ENCODE assay signal across 1 cellular context in genomic region chr1:116390195-116390594, GRCh38.
TF ChIP-seq lines count a peak whose summit lies in the region.

No MANE protein-coding gene starts in this region.

TF ChIP-seq in GM12878, 131 proteins besides CTCF, POLR2A, EP300 and RAD21 (continued from another document):
- TF ChIP-seq POLR2AphosphoS5 (IDR thresholded peaks at IDR 0.05; ENCODE audit: low read length) = no peak
- TF ChIP-seq JUNB (IDR thresholded peaks at IDR 0.05) = peak; percentile 89
- 0 out of 2 replicates have a peak, but pooled peaks have one; percentile 21 for TF ChIP-seq CBX5 (IDR thresholded peaks at IDR 0.05; ENCODE audit: low read depth)
- no peak for TF ChIP-seq SIX5 (IDR thresholded peaks at IDR 0.05; ENCODE audit: low read depth, low read length, severe bottlenecking)
- no peak for TF ChIP-seq YY1 (IDR thresholded peaks at IDR 0.05; ENCODE audit: low read depth, low read length)
- TF ChIP-seq ATF7 (IDR thresholded peaks at IDR 0.05; ENCODE audit: low read depth) = 0 out of 2 replicates have a peak, but pooled peaks have one; percentile 16
- TF ChIP-seq CREM (IDR thresholded peaks at IDR 0.05; ENCODE audit: low read depth) = peak; percentile 62; the same call in 1 of the 2 replicates
- TF ChIP-seq MEF2A (IDR thresholded peaks at IDR 0.05; ENCODE audit: insufficient read depth, low read depth, low read length) = peak; percentile 80
- no peak for TF ChIP-seq MYB (IDR thresholded peaks at IDR 0.05; ENCODE audit: borderline replicate concordance, low read depth, low read length)
- peak; percentile 97 for TF ChIP-seq TCF12 (IDR thresholded peaks at IDR 0.05; ENCODE audit: low read depth, low read length)
- peak; percentile 56 for TF ChIP-seq FOXM1 (IDR thresholded peaks at IDR 0.05; ENCODE audit: low read depth, low read length)
- TF ChIP-seq ZNF384 (IDR thresholded peaks at IDR 0.05; ENCODE audit: borderline replicate concordance, low read depth, low read length) = peak; percentile 74
- peak; percentile 66; the same call in 1 of the 2 replicates for TF ChIP-seq DPF2 (IDR thresholded peaks at IDR 0.05)
- no peak for TF ChIP-seq REST (IDR thresholded peaks at IDR 0.05; ENCODE audit: low read depth, low read length)
- TF ChIP-seq ETV6 (conservative IDR thresholded peaks at IDR 0.05 in 1 of 2, IDR thresholded peaks at IDR 0.05 in 1 of 2; ENCODE audit: borderline replicate concordance in 1 of 2, low read depth in 1 of 2) = 0 out of 4 replicates have a peak, but pooled peaks of 1 of the 2 experiments have one; percentile 40
- TF ChIP-seq BCLAF1 (IDR thresholded peaks at IDR 0.05) = no peak
- peak; percentile 34 for TF ChIP-seq SKIL (IDR thresholded peaks at IDR 0.05; ENCODE audit: low read depth, poor library complexity, severe bottlenecking)
- peak; percentile 95 for TF ChIP-seq IRF4 (IDR thresholded peaks at IDR 0.05; ENCODE audit: low read depth, low read length)
- peak in 1 of 2 experiments; percentile 38; a peak in 1 of 4 replicates for TF ChIP-seq IKZF2 (IDR thresholded peaks at IDR 0.05)
- no peak; the same call in 1 of the 2 replicates for TF ChIP-seq TCF7 (IDR thresholded peaks at IDR 0.05; ENCODE audit: borderline replicate concordance)
- peak; percentile 76 for TF ChIP-seq NFIC (IDR thresholded peaks at IDR 0.05; ENCODE audit: low read depth, low read length)
- TF ChIP-seq POU2F2 (IDR thresholded peaks at IDR 0.05; ENCODE audit: borderline replicate concordance, low read depth, low read length) = peak; percentile 66; the same call in 1 of the 3 replicates
- TF ChIP-seq BCL3 (IDR thresholded peaks at IDR 0.05; ENCODE audit: borderline replicate concordance, insufficient read depth, low read depth, low read length, poor library complexity, severe bottlenecking) = peak; percentile 32
- TF ChIP-seq CBFB (IDR thresholded peaks at IDR 0.05; ENCODE audit: low read depth) = peak; percentile 48; the same call in 1 of the 2 replicates
- peak; percentile 53; the same call in 1 of the 2 replicates for TF ChIP-seq PAX5 (IDR thresholded peaks at IDR 0.05; ENCODE audit: borderline replicate concordance, low read depth, low read length)
- TF ChIP-seq RUNX3 (IDR thresholded peaks at IDR 0.05; ENCODE audit: low read length) = peak; percentile 98
- peak; percentile 53; the same call in 1 of the 2 replicates for TF ChIP-seq ATF2 (IDR thresholded peaks at IDR 0.05; ENCODE audit: low read length)
- TF ChIP-seq BCL11A (IDR thresholded peaks at IDR 0.05; ENCODE audit: low read depth, low read length) = peak; percentile 83
